11 cellular contexts compared by ENCODE assay signal in the genomic region with DNA sequence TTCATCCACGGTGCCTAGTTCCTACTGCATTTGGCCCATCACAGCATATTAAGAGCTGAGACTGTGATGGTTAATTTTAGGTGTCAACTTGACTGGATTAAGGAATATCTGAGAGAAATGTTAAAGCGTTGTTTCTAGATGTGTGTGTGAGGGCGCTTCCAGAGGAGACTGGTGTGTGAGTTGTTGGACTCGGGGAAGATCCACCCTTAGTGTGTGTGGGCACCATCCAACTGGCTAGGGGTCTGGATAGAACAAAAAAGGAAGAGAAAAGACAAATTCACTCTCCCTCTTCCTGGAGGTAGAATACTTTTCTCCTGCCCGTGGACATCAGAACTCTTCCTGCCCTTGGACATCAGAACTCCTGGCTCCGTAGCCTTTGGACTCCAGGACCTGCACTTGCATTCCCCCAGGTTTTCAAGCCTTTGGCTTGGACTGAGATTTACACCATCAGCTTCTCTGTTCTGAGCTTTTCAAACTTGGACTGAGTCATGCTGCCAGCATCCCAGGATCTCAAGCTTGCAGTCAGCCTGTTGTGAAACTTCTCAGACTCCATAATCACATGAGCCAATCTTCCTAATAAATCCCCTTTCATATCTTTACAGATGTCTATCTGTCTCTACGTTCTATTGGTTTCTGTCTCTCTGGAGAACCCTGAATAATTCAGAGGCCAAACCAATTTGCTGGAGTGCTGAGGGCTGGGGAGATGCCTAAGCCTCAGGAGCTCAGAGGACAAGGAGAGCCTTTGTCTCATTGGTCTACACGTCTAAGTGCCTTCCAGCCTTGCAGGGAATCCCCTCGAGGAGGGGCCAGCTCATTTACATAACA.
A peak's percentile ranks its signal among the peaks of the same experiment; 100 is the strongest.
DNase-seq lines count a peak whose midpoint lies in the region; ATAC-seq and TF ChIP-seq lines count a peak whose summit lies in the region.
"Had no signal": no experiment of that assay in that cellular context is flagged by ENCODE, and none has a peak within 500 bp of the region (broad histone marks: within the 10 kb centered on the region; RNA-seq: fewer than 3 reads in every experiment).

No MANE protein-coding gene starts in this region.

- H3K23ac ChIP-seq in IMR-90 (ENCODE audit: low read depth, low read length) = peak overlapping the region; percentile 46

- H3K9me2 ChIP-seq in MM.1S (replicated peaks; ENCODE audit: insufficient read depth, low read length) = no peaks in the 10 kb centered on the region

- peak overlapping the region; percentile 74 for H2BK120ac ChIP-seq in IMR-90 (ENCODE audit: low read depth, low read length)

- H3K79me2 ChIP-seq in MM.1S (ENCODE audit: low read length) = peaks cover 90% of the 10 kb centered on the region

- H2AK9ac ChIP-seq in IMR-90 (replicated peaks; ENCODE audit: low read depth, low read length, poor library complexity) = peak overlapping the region; percentile 29

- peak overlapping the region; percentile 48 for H2AK5ac ChIP-seq in IMR-90 (ENCODE audit: low read depth, low read length)

- peak overlapping the region; percentile 86 for H4K5ac ChIP-seq in IMR-90 (ENCODE audit: low read depth, low read length)

- TF ChIP-seq RAD21 in IMR-90 (IDR thresholded peaks at IDR 0.05; ENCODE audit: low read length) = peak; percentile 24; the same call in 1 of the 2 replicates

- peak overlapping the region in 1 of 2 experiments; percentile 82; a peak in 3 of 4 replicates for H4K8ac ChIP-seq in IMR-90 (ENCODE audit: low read depth in 2 of 2, low read length in 2 of 2)

- ATAC-seq in IMR-90 (ENCODE audit: low read depth) = peak; percentile 77
- ATAC-seq in left lung = peak; percentile 27
- no peak for ATAC-seq in HG02870 (IDR thresholded peaks at IDR 0.05; ENCODE audit: unreplicated experiment)
- ATAC-seq: GM12878; natural killer cell treated with Interleukin-12 subunit alpha and Interleukin-12 subunit beta and Interleukin-15 and Interleukin-18, amount 100 ng/mL, for 72 hours had no signal

- H3K27me3 ChIP-seq in IMR-90 (ENCODE audit: control insufficient read depth, insufficient read depth, low read length) = no peaks in the 10 kb centered on the region
- no peaks in the 10 kb centered on the region for H3K27me3 ChIP-seq in left lung
- no peaks in the 10 kb centered on the region for H3K27me3 ChIP-seq in MM.1S (replicated peaks; ENCODE audit: insufficient read depth, low read length)

- intact Hi-C loops in IMR-90 (cut with micrococcal nuclease) (no loop called here), left lung (cut with DNase I) (no loop called here)

- H2BK20ac ChIP-seq in IMR-90 (ENCODE audit: low read depth, low read length) = peak overlapping the region; percentile 62

- H3K79me1 ChIP-seq in IMR-90 (ENCODE audit: low read depth in 1 of 2, low read length in 2 of 2) = peaks cover 17 to 28% of the 10 kb centered on the region in 2 experiments; a peak in 3 of 4 replicates

- H2BK15ac ChIP-seq in IMR-90 (ENCODE audit: low read depth, low read length) = peak overlapping the region; percentile 88; the same call in 2 of the 3 replicates

- no peak overlapping the region for H2AFZ ChIP-seq in IMR-90 (replicated peaks; ENCODE audit: low read length, poor library complexity)
- H2AFZ ChIP-seq in MM.1S (ENCODE audit: low read length) = no peak overlapping the region

- H3K14ac ChIP-seq in IMR-90 (replicated peaks; ENCODE audit: low read depth, low read length) = peak overlapping the region; percentile 66

- H3K9me1 ChIP-seq in IMR-90 (ENCODE audit: insufficient read depth, low read length) = peaks cover 22% of the 10 kb centered on the region

- in situ Hi-C loops in IMR-90 (cut with MboI; ENCODE audit: low sequenced_read_pairs) = no loop called here

- DNase-seq in A172 (ENCODE audit: low spot score) = peak; percentile 22
- peak; percentile 94 for DNase-seq in IMR-90
- DNase-seq in epidermal melanocyte (ENCODE audit: insufficient read length, low spot score) = peak; percentile 69
- no peak for DNase-seq in left lung
- DNase-seq in MM.1S = no peak
- no peak for DNase-seq in central memory CD4-positive, alpha-beta T cell
- DNase-seq in cerebellar cortex (ENCODE audit: low spot score) = no peak
- DNase-seq: AML-193 had no signal

- POLR2A ChIA-PET in IMR-90 (lab: Charles Lee; ENCODE audit: unreplicated experiment) = no interaction called here

- H3F3A ChIP-seq in MM.1S (ENCODE audit: insufficient read depth, low read length) = no peaks in the 10 kb centered on the region

- H3K56ac ChIP-seq in IMR-90 (ENCODE audit: extremely low read depth, insufficient read depth, low read length) = no peak overlapping the region

- BruUV-seq in IMR-90 (replicated peaks; lab: Mats Ljungman, UMichigan) = no TSS peak

- H4K20me1 ChIP-seq in IMR-90 (ENCODE audit: insufficient read depth, low read length) (no peaks in the 10 kb centered on the region; the same call in 1 of the 2 replicates), MM.1S (ENCODE audit: insufficient read depth, low read length) (0 out of 2 replicates have a peak, but pooled peaks cover 3% of the 10 kb centered on the region)

- H3K27ac ChIP-seq in IMR-90 (ENCODE audit: insufficient read depth, low read length) (peak overlapping the region; percentile 87), left lung (no peak overlapping the region), MM.1S (ENCODE audit: low read length) (no peak overlapping the region)

- peak overlapping the region; percentile 81 for H3K4ac ChIP-seq in IMR-90 (ENCODE audit: low read depth, low read length)

- H3K9ac ChIP-seq in IMR-90 (ENCODE audit: low read depth, low read length) = peak overlapping the region; percentile 28; the same call in 1 of the 2 replicates
- H3K9ac ChIP-seq in MM.1S (ENCODE audit: low read length) = no peak overlapping the region

- dilution Hi-C loops in IMR-90 (cut with HindIII; ENCODE audit: low sequenced_read_pairs, unreplicated experiment) = no loop called here

- peak overlapping the region; percentile 74 for H3K4me2 ChIP-seq in IMR-90 (ENCODE audit: low read depth, low read length)
- no peak overlapping the region for H3K4me2 ChIP-seq in MM.1S (ENCODE audit: low read depth, low read length)

- peak overlapping the region; percentile 76 for H2BK5ac ChIP-seq in IMR-90 (ENCODE audit: low read depth, low read length, poor library complexity, severe bottlenecking)

- no peaks in the 10 kb centered on the region for H3K9me3 ChIP-seq in IMR-90 (ENCODE audit: control insufficient read depth, insufficient read depth, low read length)
- H3K9me3 ChIP-seq in left lung = no peaks in the 10 kb centered on the region
- H3K9me3 ChIP-seq in MM.1S (replicated peaks; ENCODE audit: insufficient read depth, low read length) = no peaks in the 10 kb centered on the region

- CTCF ChIA-PET in IMR-90 (lab: Yijun Ruan, JAX) = interaction anchor here (0.6 to 1.0 kb wide), 2 partner anchors 73 to 145 kb away, joined by 3 read pairs; no protein-coding TSS in a partner anchor

- peak overlapping the region; percentile 67 for H4K91ac ChIP-seq in IMR-90 (ENCODE audit: insufficient read depth, low read depth, low read length)

- H3K4me3 ChIP-seq in IMR-90 (ENCODE audit: insufficient read depth, low read depth, low read length) = no peak overlapping the region
- H3K4me3 ChIP-seq in left lung = no peak overlapping the region
- H3K4me3 ChIP-seq in MM.1S (ENCODE audit: low read length) = no peak overlapping the region
- H3K4me3 ChIP-seq: GM12878 had no signal

- TF ChIP-seq CTCF in IMR-90 (conservative IDR thresholded peaks at IDR 0.05; ENCODE audit: low read depth, low read length) = no peak
- no peak for TF ChIP-seq CTCF in left lung (IDR thresholded peaks at IDR 0.05)
- TF ChIP-seq CTCF in MM.1S (IDR thresholded peaks at IDR 0.05; ENCODE audit: low read length) = no peak

- H3K18ac ChIP-seq in IMR-90 (ENCODE audit: low read depth, low read length) = peak overlapping the region; percentile 80

- TF ChIP-seq POLR2A in IMR-90 (IDR thresholded peaks at IDR 0.05; ENCODE audit: low read depth, low read length) = no peak

- H3K36me3 ChIP-seq in IMR-90 (ENCODE audit: control insufficient read depth, insufficient read depth, low read length) = peaks cover 3% of the 10 kb centered on the region
- no peaks in the 10 kb centered on the region for H3K36me3 ChIP-seq in left lung
- no peaks in the 10 kb centered on the region; the same call in 1 of the 2 replicates for H3K36me3 ChIP-seq in MM.1S (replicated peaks; ENCODE audit: insufficient read depth, low read length)

- WGBS in IMR-90 (ENCODE audit: extremely low coverage in 2 of 2, insufficient read length in 1 of 2), 2 experiments = 92% methylated on average over 2 of the region's 9 CpGs; no CpG with 5 or more reads in 1 of the 2 experiments

- H3K4me1 ChIP-seq in IMR-90 (ENCODE audit: control insufficient read depth, insufficient read depth, low read length) (peaks cover 19% of the 10 kb centered on the region), left lung (no peaks in the 10 kb centered on the region), MM.1S (ENCODE audit: low read length) (0 out of 2 replicates have a peak, but pooled peaks cover 4% of the 10 kb centered on the region)

TF ChIP-seq in IMR-90, 13 proteins besides CTCF, POLR2A, EP300 and RAD21 (continues in another document):
- TF ChIP-seq, protein P1, sequence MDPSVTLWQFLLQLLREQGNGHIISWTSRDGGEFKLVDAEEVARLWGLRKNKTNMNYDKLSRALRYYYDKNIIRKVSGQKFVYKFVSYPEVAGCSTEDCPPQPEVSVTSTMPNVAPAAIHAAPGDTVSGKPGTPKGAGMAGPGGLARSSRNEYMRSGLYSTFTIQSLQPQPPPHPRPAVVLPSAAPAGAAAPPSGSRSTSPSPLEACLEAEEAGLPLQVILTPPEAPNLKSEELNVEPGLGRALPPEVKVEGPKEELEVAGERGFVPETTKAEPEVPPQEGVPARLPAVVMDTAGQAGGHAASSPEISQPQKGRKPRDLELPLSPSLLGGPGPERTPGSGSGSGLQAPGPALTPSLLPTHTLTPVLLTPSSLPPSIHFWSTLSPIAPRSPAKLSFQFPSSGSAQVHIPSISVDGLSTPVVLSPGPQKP (IDR thresholded peaks at IDR 0.05; ENCODE audit: borderline replicate concordance, low read depth, low read length) = no peak
- no peak for TF ChIP-seq RFX5 (IDR thresholded peaks at IDR 0.05; ENCODE audit: low read depth, low read length)
- TF ChIP-seq FOS (IDR thresholded peaks at IDR 0.05; ENCODE audit: low read depth, low read length) = peak; percentile 58
- peak; percentile 97 for TF ChIP-seq CEBPB (IDR thresholded peaks at IDR 0.05; ENCODE audit: low read depth, low read length)
- no peak for TF ChIP-seq CHD1 (IDR thresholded peaks at IDR 0.05; ENCODE audit: low read depth, low read length)
- TF ChIP-seq BHLHE40 (IDR thresholded peaks at IDR 0.05; ENCODE audit: low read depth, low read length) = peak; percentile 71; the same call in 1 of the 2 replicates
- no peak for TF ChIP-seq MAZ (IDR thresholded peaks at IDR 0.05; ENCODE audit: borderline replicate concordance, low read depth, low read length)

Comparison
In these comparisons a context has a peak if more than half of its experiments do, and no peak if none do; other contexts are left out.
1. DNase-seq: peak in A172 (single experiment), IMR-90 (single experiment) and epidermal melanocyte (single experiment); none in left lung (0 of 2), MM.1S (single experiment), central memory CD4-positive, alpha-beta T cell (single experiment) and cerebellar cortex (single experiment).